Comparison of ENCODE assay signal across 10 cellular contexts in genomic region chr18:12253517-12254136, GRCh38. TPM values are rescaled to one million over a fixed set of nuclear protein-coding genes. Genes with fewer than 3 reads are reported as not detected.
A peak's percentile ranks its signal among the peaks of the same experiment; 100 is the strongest.
DNase-seq lines count a peak whose midpoint lies in the region; ATAC-seq and TF ChIP-seq lines count a peak whose summit lies in the region.
"Had no signal": no experiment of that assay in that cellular context is flagged by ENCODE, and none has a peak within 500 bp of the region (broad histone marks: within the 10 kb centered on the region; RNA-seq: fewer than 3 reads in every experiment).

No MANE protein-coding gene starts in this region.

- TF ChIP-seq EP300 in sigmoid colon (IDR thresholded peaks at IDR 0.05), result no peak

- no peak for TF ChIP-seq POLR2A in body of pancreas (IDR thresholded peaks at IDR 0.05)
- no peak for TF ChIP-seq POLR2A in sigmoid colon (IDR thresholded peaks at IDR 0.05)

- peak; percentile 65 for ATAC-seq in body of pancreas
- ATAC-seq in activated T-helper 17 cell treated with anti-CD3 and anti-CD28 coated beads, Interleukin-2, amount 50 U/mL, for 72 hours (replicated peaks), result no peak
- ATAC-seq in HG02588 (IDR thresholded peaks at IDR 0.05; ENCODE audit: unreplicated experiment), result no peak

- no peaks in the 10 kb centered on the region for H3K9me3 Mint-ChIP-seq in activated T-helper 17 cell treated with anti-CD3 and anti-CD28 coated beads, Interleukin-2, amount 50 U/mL, for 72 hours
- H3K9me3 Mint-ChIP-seq: activated naive CD8-positive, alpha-beta T cell treated with anti-CD3 and anti-CD28 coated beads for 36 hours had no signal

- H3K36me3 ChIP-seq in H7 (replicated peaks; ENCODE audit: control insufficient read depth, insufficient read depth, low read length) (no peaks in the 10 kb centered on the region), body of pancreas (replicated peaks in 1 of 2; ENCODE audit: insufficient read depth in 1 of 2, low read depth in 2 of 2) (no peaks in the 10 kb centered on the region), iPS-20b (ENCODE audit: insufficient read depth, low read depth, low read length) (no peaks in the 10 kb centered on the region), sigmoid colon (no peaks in the 10 kb centered on the region)

- H3K27ac ChIP-seq in body of pancreas (no peak overlapping the region), iPS-20b (ENCODE audit: low read length) (no peak overlapping the region), sigmoid colon (no peak overlapping the region)

- peaks cover 46% of the 10 kb centered on the region for H3K27me3 Mint-ChIP-seq in activated T-helper 17 cell treated with anti-CD3 and anti-CD28 coated beads, Interleukin-2, amount 50 U/mL, for 72 hours

- intact Hi-C loops in body of pancreas (cut with DNase I), result no loop called here
- intact Hi-C loops in sigmoid colon (cut with DNase I), result no loop called here

- DNase-seq in H7 (peak; percentile 79), body of pancreas (peak; percentile 50 to 70 (median 55)), sigmoid colon (no peak), SHP77 treated with DMSO at 0.1 percent for 48 hours (lab: John Stamatoyannopoulos, UW) (no peak), NCI-H226 (no peak)

- 1 to 5% methylated on average over 11 to 26 of the region's 26 CpGs for WGBS in body of pancreas, 2 donors
- WGBS in sigmoid colon, 2 donors, result 4 to 6% methylated on average over 26 of the region's 26 CpGs

- H3K4me3 Mint-ChIP-seq in activated T-helper 17 cell treated with anti-CD3 and anti-CD28 coated beads, Interleukin-2, amount 50 U/mL, for 72 hours, result no peak overlapping the region
- H3K4me3 Mint-ChIP-seq: activated naive CD8-positive, alpha-beta T cell treated with anti-CD3 and anti-CD28 coated beads for 36 hours had no signal

- H3K36me3 Mint-ChIP-seq in activated T-helper 17 cell treated with anti-CD3 and anti-CD28 coated beads, Interleukin-2, amount 50 U/mL, for 72 hours (ENCODE audit: low read depth), result no peaks in the 10 kb centered on the region
- H3K36me3 Mint-ChIP-seq: activated naive CD8-positive, alpha-beta T cell treated with anti-CD3 and anti-CD28 coated beads for 36 hours had no signal

- H3K4me3 ChIP-seq in H7 (ENCODE audit: insufficient read depth, low read depth, low read length) (peak overlapping the region; percentile 41), body of pancreas (no peak overlapping the region), iPS-20b (ENCODE audit: low read length) (peak overlapping the region; percentile 59), sigmoid colon (peak overlapping the region; percentile 20 to 47 (median 36))

- H3K27me3 ChIP-seq in H7 (ENCODE audit: control insufficient read depth, insufficient read depth, low read length) (peaks cover 52% of the 10 kb centered on the region), body of pancreas (peaks cover 0 to 5% of the 10 kb centered on the region in 2 donors), iPS-20b (ENCODE audit: insufficient read depth, low read length) (peaks cover 91% of the 10 kb centered on the region), sigmoid colon (peaks cover 6 to 34% (median 22%) of the 10 kb centered on the region in 3 donors)

- no peak overlapping the region for H3K27ac Mint-ChIP-seq in activated T-helper 17 cell treated with anti-CD3 and anti-CD28 coated beads, Interleukin-2, amount 50 U/mL, for 72 hours
- H3K27ac Mint-ChIP-seq: activated naive CD8-positive, alpha-beta T cell treated with anti-CD3 and anti-CD28 coated beads for 36 hours had no signal

- H3K9ac ChIP-seq in iPS-20b (ENCODE audit: low read depth, low read length), result no peak overlapping the region

- H3K4me1 ChIP-seq in body of pancreas (peaks cover 17% of the 10 kb centered on the region), iPS-20b (ENCODE audit: insufficient read depth, low read length) (peaks cover 11% of the 10 kb centered on the region), sigmoid colon (peaks cover 0 to 16% (median 14%) of the 10 kb centered on the region in 4 donors)

- TF ChIP-seq CTCF in body of pancreas (IDR thresholded peaks at IDR 0.05), result no peak
- TF ChIP-seq CTCF in sigmoid colon (IDR thresholded peaks at IDR 0.05), result no peak

- H3K9me3 ChIP-seq in body of pancreas (no peaks in the 10 kb centered on the region), iPS-20b (ENCODE audit: insufficient read depth, low read depth, low read length) (no peaks in the 10 kb centered on the region), sigmoid colon (no peaks in the 10 kb centered on the region)

- H3K4me1 Mint-ChIP-seq in activated T-helper 17 cell treated with anti-CD3 and anti-CD28 coated beads, Interleukin-2, amount 50 U/mL, for 72 hours, result no peaks in the 10 kb centered on the region
- H3K4me1 Mint-ChIP-seq: activated naive CD8-positive, alpha-beta T cell treated with anti-CD3 and anti-CD28 coated beads for 36 hours had no signal

RNA-seq across cellular contexts. Expression of gene CIDEA, which starts 0.5 kb away (rescaled TPM):
- total RNA-seq in H7 (2014; rRNA removed; shearing (Covaris generic)), result 0.15 TPM in 1 of 2 replicates, not detected in the other
- total RNA-seq in body of pancreas (10 to 100 TPM in 1 of 2 donors, not detected in 1; 56.7 TPM), sigmoid colon (10 to 100 TPM in 1 of 4 donors, not detected in 3; 17.8 TPM)
- 1 to 10 TPM in 1 of 3 donors, not detected in 2; 4.2 TPM for polyA plus RNA-seq in sigmoid colon
- total RNA-seq in activated T-helper 17 cell treated with anti-CD3 and anti-CD28 coated beads, Interleukin-2, amount 50 U/mL, for 72 hours, result not detected
- total RNA-seq: activated naive CD8-positive, alpha-beta T cell treated with anti-CD3 and anti-CD28 coated beads for 36 hours; NCI-H460 had no signal

RNA-seq across cellular contexts. Expression of gene TUBB6, which starts 54.4 kb away (rescaled TPM):
- total RNA-seq in H7 (2014; rRNA removed; shearing (Covaris generic)), result 520 and 657 TPM in 2 replicates
- total RNA-seq in body of pancreas, result 100 to 1,000 TPM in 1 of 2 donors, 10 to 100 TPM in 1; 71.1 to 109 TPM
- total RNA-seq in sigmoid colon, result 100 to 1,000 TPM; 298 to 445 (median 376) TPM
- 10 to 100 TPM; 19.2 to 58.0 (median 42.6) TPM for polyA plus RNA-seq in sigmoid colon
- 10 to 100 TPM in 1 of 2 donors, 1 to 10 TPM in 1; 6.9 to 20.4 TPM for total RNA-seq in activated T-helper 17 cell treated with anti-CD3 and anti-CD28 coated beads, Interleukin-2, amount 50 U/mL, for 72 hours

Comparison
In these comparisons a context has a peak if more than half of its experiments do, and no peak if none do; other contexts are left out.
1. DNase-seq: peak in H7 (single experiment) and body of pancreas (4 of 4); none in sigmoid colon (single experiment), SHP77 treated with DMSO at 0.1 percent for 48 hours (single experiment) and NCI-H226 (single experiment).
2. H3K4me3 ChIP-seq: peak in H7 (single experiment), iPS-20b (single experiment) and sigmoid colon (4 of 4); none in body of pancreas (0 of 2).